ENCODE assay signal across 8 cellular contexts in genomic region chr13:99505814-99506269, GRCh38. TPM values are rescaled to one million over a fixed set of nuclear protein-coding genes. Genes with fewer than 3 reads are reported as not detected.
DNase-seq lines count a peak whose midpoint lies in the region; ATAC-seq and TF ChIP-seq lines count a peak whose summit lies in the region.

No MANE protein-coding gene starts in this region.

- no peak for TF ChIP-seq RAD21 in neural cell (conservative IDR thresholded peaks at IDR 0.05)

- H3K27ac Mint-ChIP-seq in CD8-positive, alpha-beta memory T cell, result peak overlapping the region in 3 of 8 donors; percentile 2 to 47 (median 16)

- CTCF ChIA-PET in CD8-positive, alpha-beta memory T cell (lab: Charles Lee), result interaction anchor here (0.9 to 3.6 kb wide), 11 partner anchors 10 to 273 kb away, joined by 3 to 13 read pairs (median 5); no protein-coding TSS in a partner anchor

- H3K79me2 ChIP-seq in Loucy (ENCODE audit: insufficient read depth, low read length) (peaks cover 95% of the 10 kb centered on the region), neural cell (replicated peaks; ENCODE audit: insufficient read depth, low read length) (peaks cover 87% of the 10 kb centered on the region)

- ATAC-seq in HG02763 (IDR thresholded peaks at IDR 0.05; ENCODE audit: unreplicated experiment) (no peak), HG03139 (IDR thresholded peaks at IDR 0.05; ENCODE audit: unreplicated experiment) (no peak), HG03196 (IDR thresholded peaks at IDR 0.05; ENCODE audit: unreplicated experiment) (no peak)

- H2AFZ ChIP-seq in Loucy (ENCODE audit: low read length), result no peak overlapping the region
- no peak overlapping the region for H2AFZ ChIP-seq in neural cell (ENCODE audit: low read depth, low read length)

- H3K4me3 ChIP-seq in CD8-positive, alpha-beta memory T cell (ENCODE audit: low read length), result no peak overlapping the region
- peak overlapping the region; percentile 94 for H3K4me3 ChIP-seq in Loucy (ENCODE audit: low read length, poor library complexity, severe bottlenecking)
- no peak overlapping the region for H3K4me3 ChIP-seq in cardiac fibroblast (replicated peaks in 1 of 2; ENCODE audit: low read depth in 2 of 2, low read length in 2 of 2)
- no peak overlapping the region for H3K4me3 ChIP-seq in neural cell (ENCODE audit: low read length)

- H3K27me3 ChIP-seq in CD8-positive, alpha-beta memory T cell (ENCODE audit: insufficient read depth, low read length, poor library complexity, severe bottlenecking), result no peaks in the 10 kb centered on the region
- H3K27me3 ChIP-seq in Loucy (ENCODE audit: insufficient read depth, low read length, poor library complexity, severe bottlenecking) (peaks cover 4% of the 10 kb centered on the region), neural cell (ENCODE audit: insufficient read depth, low read depth, low read length) (no peaks in the 10 kb centered on the region)

- H3K9ac ChIP-seq in Loucy (ENCODE audit: low read depth, low read length, poor library complexity, severe bottlenecking) (peak overlapping the region; percentile 62), neural cell (ENCODE audit: low read length) (no peak overlapping the region)

- peaks cover 15% of the 10 kb centered on the region for H3K36me3 ChIP-seq in CD8-positive, alpha-beta memory T cell (ENCODE audit: insufficient read depth, low read length)
- peaks cover 25% of the 10 kb centered on the region; the same call in 1 of the 2 replicates for H3K36me3 ChIP-seq in Loucy (ENCODE audit: insufficient read depth, low read length)
- H3K36me3 ChIP-seq in neural cell (ENCODE audit: insufficient read depth, low read length), result peaks cover 8% of the 10 kb centered on the region

- no peak overlapping the region for H3K27ac ChIP-seq in CD8-positive, alpha-beta memory T cell (ENCODE audit: low read depth, low read length)
- no peak overlapping the region for H3K27ac ChIP-seq in neural cell (ENCODE audit: low read length)

- peak overlapping the region in 6 of 7 donors; percentile 2 to 57 (median 15) for H3K4me3 Mint-ChIP-seq in CD8-positive, alpha-beta memory T cell

- peaks cover 0 to 4% (median 2%) of the 10 kb centered on the region in 5 donors for H3K9me3 Mint-ChIP-seq in CD8-positive, alpha-beta memory T cell

- H3K4me1 ChIP-seq in CD8-positive, alpha-beta memory T cell (ENCODE audit: insufficient read depth, low read length), result peaks cover 60% of the 10 kb centered on the region
- H3K4me1 ChIP-seq in Loucy (ENCODE audit: insufficient read depth, low read length, poor library complexity, severe bottlenecking), result peaks cover 56% of the 10 kb centered on the region

- H3K9me2 ChIP-seq in Loucy (replicated peaks; ENCODE audit: low read depth, low read length), result no peaks in the 10 kb centered on the region
- no peaks in the 10 kb centered on the region for H3K9me2 ChIP-seq in neural cell (ENCODE audit: insufficient read depth, low read length)

- DNase-seq in CD8-positive, alpha-beta memory T cell, result peak in 2 of 5 donors; percentile 11 to 36
- DNase-seq in cardiac fibroblast (ENCODE audit: low read depth in 2 of 2) (peak; percentile 24 to 57), NCI-H1092 (lab: John Stamatoyannopoulos, UW) (no peak)

- POLR2A ChIA-PET in CD8-positive, alpha-beta memory T cell (lab: Charles Lee), result no interaction called here

- H4K20me1 ChIP-seq in Loucy (ENCODE audit: insufficient read depth, low read length, poor library complexity, severe bottlenecking), result peaks cover 72% of the 10 kb centered on the region
- no peaks in the 10 kb centered on the region for H4K20me1 ChIP-seq in neural cell (ENCODE audit: insufficient read depth)

- H3F3A ChIP-seq in Loucy (ENCODE audit: low read depth) (no peaks in the 10 kb centered on the region), neural cell (ENCODE audit: insufficient read depth, low read length, poor library complexity, severe bottlenecking) (no peaks in the 10 kb centered on the region)

- TF ChIP-seq CTCF in Loucy (conservative IDR thresholded peaks at IDR 0.05; ENCODE audit: low read length) (peak; percentile 75), cardiac fibroblast (IDR thresholded peaks at IDR 0.05; ENCODE audit: low read depth, low read length) (peak; percentile 20), neural cell (IDR thresholded peaks at IDR 0.05; ENCODE audit: poor library complexity, severe bottlenecking) (peak; percentile 21)

- H3K27me3 Mint-ChIP-seq in CD8-positive, alpha-beta memory T cell, result peaks cover 0 to 1% of the 10 kb centered on the region in 2 donors

- H3K4me1 Mint-ChIP-seq in CD8-positive, alpha-beta memory T cell, result peaks cover 70 to 91% (median 86%) of the 10 kb centered on the region in 3 donors

- no peaks in the 10 kb centered on the region for H3K9me3 ChIP-seq in CD8-positive, alpha-beta memory T cell (ENCODE audit: low read length)
- H3K9me3 ChIP-seq in Loucy (ENCODE audit: insufficient read depth, low read depth, low read length), result peaks cover 14% of the 10 kb centered on the region
- peaks cover 11% of the 10 kb centered on the region for H3K9me3 ChIP-seq in neural cell (ENCODE audit: low read length)

- no peak for TF ChIP-seq EP300 in neural cell (conservative IDR thresholded peaks at IDR 0.05; ENCODE audit: poor library complexity, severe bottlenecking)

- H3K4me2 ChIP-seq in Loucy (ENCODE audit: low read depth, low read length, poor library complexity, severe bottlenecking), result peak overlapping the region; percentile 93
- H3K4me2 ChIP-seq in neural cell (ENCODE audit: low read length), result no peak overlapping the region

- peaks cover 12 to 55% (median 24%) of the 10 kb centered on the region in 3 donors for H3K36me3 Mint-ChIP-seq in CD8-positive, alpha-beta memory T cell

TF ChIP-seq in neural cell, 6 proteins besides CTCF, POLR2A, EP300 and RAD21:
- TF ChIP-seq REST (IDR thresholded peaks at IDR 0.05; ENCODE audit: borderline replicate concordance) (no peak), SMC3 (conservative IDR thresholded peaks at IDR 0.05; ENCODE audit: poor library complexity) (no peak), TAF1 (IDR thresholded peaks at IDR 0.05; ENCODE audit: low read depth) (no peak), EZH2 (IDR thresholded peaks at IDR 0.05; ENCODE audit: borderline replicate concordance, insufficient read depth, low read length, poor library complexity, severe bottlenecking) (no peak), POLR2AphosphoS5 (IDR thresholded peaks at IDR 0.05) (no peak), MXI1 (conservative IDR thresholded peaks at IDR 0.05; ENCODE audit: poor library complexity, severe bottlenecking) (no peak)

RNA-seq across cellular contexts. Expression of gene TM9SF2, which starts 4.6 kb away (rescaled TPM):
- 10 to 100 TPM; 88.0 to 96.0 TPM for total RNA-seq in CD8-positive, alpha-beta memory T cell
- polyA plus RNA-seq in CD8-positive, alpha-beta memory T cell, result 81.3 TPM
- polyA plus RNA-seq in neural cell, result 115 and 128 TPM in 2 replicates
- polyA minus RNA-seq in neural cell, result 125 and 136 TPM in 2 replicates

Comparison
In these comparisons a context has a peak if more than half of its experiments do, and no peak if none do; other contexts are left out.
1. CTCF ChIP-seq: peak in every context shown above with its lines; median percentile 75 in Loucy; 21 in neural cell; 20 in cardiac fibroblast.